Comparison of ENCODE assay signal across 1 cellular context in genomic region chr19:48169974-48170803, GRCh38.
TF ChIP-seq lines count a peak whose summit lies in the region.

LIG1 (minus strand) TSS chr19:48170344; CDS start chr19:48165566, 4,778 bp downstream.
ZSWIM9 (plus strand) TSS chr19:48170680; CDS start chr19:48171803, 1,123 bp downstream.

TF ChIP-seq in GM23338, 12 proteins besides CTCF, POLR2A, EP300 and RAD21:
- TF ChIP-seq ZNF462 (CRISPR knock-in tag; IDR thresholded peaks at IDR 0.05) (no peak), POLR2AphosphoS5 (IDR thresholded peaks at IDR 0.05; ENCODE audit: low read depth) (peak; percentile 71), ZNF331 (CRISPR knock-in tag; IDR thresholded peaks at IDR 0.05; ENCODE audit: low read depth) (no peak), EZH2 (IDR thresholded peaks at IDR 0.05; ENCODE audit: low read depth, unreplicated experiment) (no peak), JUNB (IDR thresholded peaks at IDR 0.05; ENCODE audit: unreplicated experiment) (no peak), ETS1 (IDR thresholded peaks at IDR 0.05) (peak; percentile 81), ZNF114 (CRISPR knock-in tag; IDR thresholded peaks at IDR 0.05) (no peak), NANOG (IDR thresholded peaks at IDR 0.05; ENCODE audit: borderline replicate concordance) (no peak), REST (IDR thresholded peaks at IDR 0.05; ENCODE audit: unreplicated experiment) (no peak), EZH2phosphoT487 (IDR thresholded peaks at IDR 0.05; ENCODE audit: unreplicated experiment) (no peak), CREB1 (CRISPR knock-in tag; IDR thresholded peaks at IDR 0.05; ENCODE audit: low read depth) (0 out of 2 replicates have a peak, but pooled peaks have one; percentile 49), STAT1 (IDR thresholded peaks at IDR 0.05; ENCODE audit: unreplicated experiment) (no peak)
